In genomic region chrX:15143825-15144121, GRCh38 we compare ENCODE assay signal across 13 cellular contexts.
"Had no signal": no experiment of that assay in that cellular context is flagged by ENCODE, and none has a peak within 500 bp of the region (broad histone marks: within the 10 kb centered on the region; RNA-seq: fewer than 3 reads in every experiment).

No MANE protein-coding gene starts in this region.

- H3K27me3 Mint-ChIP-seq: activated B cell treated with CpG ODN at 0.5 μM for 24 hours; activated naive CD4-positive, alpha-beta T cell treated with anti-CD3 and anti-CD28 coated beads, Interleukin-2, amount 50 U/mL, for 24 hours had no signal

- H3K9me3 ChIP-seq: body of pancreas, left ventricle myocardium inferior, mucosa of descending colon, suprapubic skin, tibial artery, upper lobe of right lung had no signal

- H3K4me3 ChIP-seq: body of pancreas, left ventricle myocardium inferior, lung, mucosa of descending colon, suprapubic skin, tibial artery, upper lobe of right lung had no signal

- H3K27me3 ChIP-seq: body of pancreas, suprapubic skin, tibial artery, upper lobe of right lung had no signal

- H3K36me3 Mint-ChIP-seq: natural killer cell treated with Interleukin-12 subunit alpha and Interleukin-12 subunit beta and Interleukin-15 and Interleukin-18, amount 100 ng/mL, for 72 hours had no signal

- H3K27ac Mint-ChIP-seq: activated B cell treated with CpG ODN at 0.5 μM for 24 hours; activated T-helper 2 cell treated with anti-CD3 and anti-CD28 coated beads, Interferon-gamma antibody, Interleukin-2, Interleukin-4, amounts not matched to agents 10 μg/mL and 5 μg/mL and 100 μg/mL, durations not matched to agents 14 hours and 24 hours and 36 hours had no signal

- H3K36me3 ChIP-seq: left ventricle myocardium inferior, suprapubic skin, tibial artery, upper lobe of right lung had no signal

- H3K4me1 ChIP-seq: body of pancreas, left ventricle myocardium inferior, suprapubic skin, tibial artery, upper lobe of right lung had no signal

- H3K27ac ChIP-seq: body of pancreas, left ventricle myocardium inferior, suprapubic skin, tibial artery, upper lobe of right lung had no signal

- H3K9me3 Mint-ChIP-seq: activated B cell treated with CpG ODN at 0.5 μM for 24 hours; activated CD8-positive, alpha-beta T cell treated with anti-CD3 and anti-CD28 coated beads for 36 hours; activated naive CD4-positive, alpha-beta T cell treated with anti-CD3 and anti-CD28 coated beads, Interleukin-2, amount 50 U/mL, for 24 hours; activated T-helper 2 cell treated with anti-CD3 and anti-CD28 coated beads, Interferon-gamma antibody, Interleukin-2, Interleukin-4, amounts not matched to agents 10 μg/mL and 5 μg/mL and 100 μg/mL, durations not matched to agents 14 hours and 24 hours and 36 hours; natural killer cell treated with Interleukin-12 subunit alpha and Interleukin-12 subunit beta and Interleukin-15 and Interleukin-18, amount 100 ng/mL, for 72 hours had no signal

- H3K4me3 Mint-ChIP-seq: activated B cell treated with CpG ODN at 0.5 μM for 24 hours; activated CD8-positive, alpha-beta T cell treated with anti-CD3 and anti-CD28 coated beads for 36 hours had no signal

- DNase-seq: activated B cell treated with CpG ODN at 0.5 μM for 24 hours had no signal

- ATAC-seq: right cardiac atrium had no signal
